In the genomic region with DNA sequence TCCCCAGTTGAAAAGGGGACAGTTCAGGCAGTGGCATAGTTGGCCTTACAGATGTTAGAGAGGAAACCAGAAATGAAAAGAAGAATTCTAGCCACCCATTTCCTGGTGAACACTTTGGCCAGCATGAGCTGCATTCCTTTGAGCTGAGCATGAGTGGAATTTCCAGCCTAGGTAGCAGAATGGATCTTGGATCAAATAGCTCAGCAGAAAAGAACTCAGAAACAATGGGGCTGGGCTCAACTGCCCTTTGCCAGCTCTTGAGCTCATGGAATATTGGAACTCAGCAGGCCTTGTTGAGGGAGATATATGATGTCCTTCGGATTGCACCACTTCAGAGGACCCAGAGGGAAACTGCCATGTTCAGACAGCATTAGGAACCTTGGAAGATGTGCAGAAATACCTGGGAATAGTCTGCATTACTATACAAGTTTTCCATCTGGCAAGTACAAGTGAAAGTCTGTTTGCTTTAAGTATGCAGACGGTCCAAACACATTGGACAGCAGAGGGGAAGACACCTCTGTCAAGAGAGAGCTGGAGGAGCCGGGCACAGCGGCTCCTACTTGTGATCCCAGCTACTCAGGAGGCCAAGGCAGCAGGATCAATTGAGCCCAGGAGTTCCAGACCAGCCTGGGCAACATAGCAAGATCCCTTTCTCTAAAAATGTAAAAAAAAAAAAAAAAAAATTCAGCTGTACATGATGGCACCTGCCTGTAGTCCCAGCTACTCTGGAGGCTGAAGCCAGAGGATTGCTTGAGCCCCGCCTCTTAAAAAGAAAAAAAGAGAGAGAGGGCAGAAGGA, we compare ENCODE assay signal across 11 cellular contexts. TPM values are rescaled to one million over a fixed set of nuclear protein-coding genes. Genes with fewer than 3 reads are reported as not detected.
DNase-seq lines count a peak whose midpoint lies in the region; ATAC-seq and TF ChIP-seq lines count a peak whose summit lies in the region.
"Had no signal": no experiment of that assay in that cellular context is flagged by ENCODE, and none has a peak within 500 bp of the region (broad histone marks: within the 10 kb centered on the region; RNA-seq: fewer than 3 reads in every experiment).

No MANE protein-coding gene starts in this region.

- peaks cover 5% of the 10 kb centered on the region for H3K36me3 ChIP-seq in right atrium auricular region
- H3K36me3 ChIP-seq in smooth muscle cell (ENCODE audit: low read depth), result no peaks in the 10 kb centered on the region

- no peak overlapping the region for H2AFZ ChIP-seq in smooth muscle cell (ENCODE audit: low read depth)

- CTCF ChIA-PET in activated B cell treated with CpG ODN at 0.5 μM for 24 hours (lab: Charles Lee), result no interaction called here

- no peaks in the 10 kb centered on the region for H3K9me3 Mint-ChIP-seq in activated B cell treated with CpG ODN at 0.5 μM for 24 hours
- H3K9me3 Mint-ChIP-seq: stimulated activated naive CD8-positive, alpha-beta T cell treated with anti-CD3 and anti-CD28 coated beads, Interleukin-15, Interleukin-2, amounts not matched to agents 100 ng/mL and 50 ng/mL, for 24 hours had no signal

- H3F3A ChIP-seq in smooth muscle cell (ENCODE audit: low read depth), result peaks cover 6% of the 10 kb centered on the region

- H3K4me1 Mint-ChIP-seq in activated B cell treated with CpG ODN at 0.5 μM for 24 hours, result peaks cover 66% of the 10 kb centered on the region

- H3K27me3 Mint-ChIP-seq in activated B cell treated with CpG ODN at 0.5 μM for 24 hours, result no peaks in the 10 kb centered on the region
- H3K27me3 Mint-ChIP-seq: stimulated activated naive CD8-positive, alpha-beta T cell treated with anti-CD3 and anti-CD28 coated beads, Interleukin-15, Interleukin-2, amounts not matched to agents 100 ng/mL and 50 ng/mL, for 24 hours had no signal

- TF ChIP-seq CTCF in activated B cell treated with CpG ODN at 0.5 μM for 24 hours (IDR thresholded peaks at IDR 0.05) (no peak), right atrium auricular region (IDR thresholded peaks at IDR 0.05) (no peak), smooth muscle cell (IDR thresholded peaks at IDR 0.05; ENCODE audit: borderline replicate concordance, insufficient read depth, poor library complexity, severe bottlenecking) (no peak)

- peak overlapping the region; percentile 72 for H3K27ac Mint-ChIP-seq in activated B cell treated with CpG ODN at 0.5 μM for 24 hours
- H3K27ac Mint-ChIP-seq: stimulated activated naive CD8-positive, alpha-beta T cell treated with anti-CD3 and anti-CD28 coated beads, Interleukin-15, Interleukin-2, amounts not matched to agents 100 ng/mL and 50 ng/mL, for 24 hours had no signal

- DNase-seq in HCEC 1CT (peak; percentile 87), activated B cell treated with CpG ODN at 0.5 μM for 24 hours (no peak), right atrium auricular region (ENCODE audit: low spot score) (peak; percentile 65), smooth muscle cell (lab: John Stamatoyannopoulos, UW; ENCODE audit: unreplicated experiment) (no peak), sciatic nerve (ENCODE audit: low spot score) (no peak), NCI-H2227 treated with DMSO at 0.1 percent for 48 hours (lab: John Stamatoyannopoulos, UW) (no peak), putamen (ENCODE audit: low spot score) (no peak), GDM1 (lab: John Stamatoyannopoulos, UW) (no peak)
- DNase-seq: activated CD4-positive, alpha-beta T cell treated with anti-CD3 and anti-CD28 coated beads, Interleukin-2, amount 50 U/mL, for 1 hour; NCI-H1105 treated with DMSO at 0.1 percent for 48 hours had no signal

- peaks cover 0 to 26% of the 10 kb centered on the region in 2 donors for H3K4me1 ChIP-seq in right atrium auricular region
- peaks cover 13% of the 10 kb centered on the region for H3K4me1 ChIP-seq in smooth muscle cell (ENCODE audit: low read depth)

- H3K27me3 ChIP-seq in right atrium auricular region, result no peaks in the 10 kb centered on the region
- no peaks in the 10 kb centered on the region for H3K27me3 ChIP-seq in smooth muscle cell (ENCODE audit: low read depth)

- no peak overlapping the region for H3K9ac ChIP-seq in smooth muscle cell (ENCODE audit: low read depth)

- H3K27ac ChIP-seq in right atrium auricular region (peak overlapping the region; percentile 46 to 64), smooth muscle cell (ENCODE audit: low read depth) (peak overlapping the region; percentile 83)

- intact Hi-C loops in activated B cell treated with CpG ODN at 0.5 μM for 24 hours (cut with micrococcal nuclease), result loop anchor here (5.0 to 10.0 kb wide), 2 partner anchors 48 to 906 kb away; a partner anchor contains a TSS
- intact Hi-C loops in sciatic nerve (cut with DNase I), result no loop called here

- H3K9me3 ChIP-seq in right atrium auricular region (no peaks in the 10 kb centered on the region), smooth muscle cell (replicated peaks; ENCODE audit: low read depth) (no peaks in the 10 kb centered on the region)

- WGBS in smooth muscle cell (ENCODE audit: low lambda C conversion rate), result 91% methylated on average over 5 of the region's 5 CpGs

- no peak overlapping the region for H3K4me3 Mint-ChIP-seq in activated B cell treated with CpG ODN at 0.5 μM for 24 hours
- H3K4me3 Mint-ChIP-seq: stimulated activated naive CD8-positive, alpha-beta T cell treated with anti-CD3 and anti-CD28 coated beads, Interleukin-15, Interleukin-2, amounts not matched to agents 100 ng/mL and 50 ng/mL, for 24 hours had no signal

- ATAC-seq in activated B cell treated with CpG ODN at 0.5 μM for 24 hours (ENCODE audit: low read depth), result no peak
- no peak for ATAC-seq in sciatic nerve

- H3K4me3 ChIP-seq in right atrium auricular region (no peak overlapping the region), smooth muscle cell (no peak overlapping the region)

- H3K79me2 ChIP-seq in smooth muscle cell (ENCODE audit: low read depth), result peaks cover 11% of the 10 kb centered on the region

- POLR2A ChIA-PET in activated B cell treated with CpG ODN at 0.5 μM for 24 hours (lab: Charles Lee), result interaction anchor here (0.6 to 6.8 kb wide), 2 partner anchors 102 to 1156 kb away, joined by 3 to 98 read pairs; no protein-coding TSS in a partner anchor

- H4K20me1 ChIP-seq in smooth muscle cell (ENCODE audit: low read depth), result peaks cover 10% of the 10 kb centered on the region

- peak overlapping the region; percentile 15 for H3K4me2 ChIP-seq in smooth muscle cell

- H3K36me3 Mint-ChIP-seq in activated B cell treated with CpG ODN at 0.5 μM for 24 hours (ENCODE audit: low read depth), result peaks cover 10% of the 10 kb centered on the region

RNA-seq across cellular contexts. Expression of a gene that starts 3.1 kb away (rescaled TPM):
- 227 and 229 TPM in 2 replicates for total RNA-seq in activated B cell treated with CpG ODN at 0.5 μM for 24 hours
- 100 to 1,000 TPM; 108 to 122 TPM for total RNA-seq in right atrium auricular region
- 135 and 139 TPM in 2 replicates for total RNA-seq in smooth muscle cell
- polyA plus RNA-seq in smooth muscle cell, result 70.2 and 84.0 TPM in 2 replicates
- total RNA-seq in sciatic nerve, result 140 TPM

Comparison
In these comparisons a context has a peak if more than half of its experiments do, and no peak if none do; other contexts are left out.
1. DNase-seq: peak in HCEC 1CT (single experiment) and right atrium auricular region (single experiment); none in activated B cell treated with CpG ODN at 0.5 μM for 24 hours (single experiment), smooth muscle cell (single experiment), sciatic nerve (single experiment), NCI-H2227 treated with DMSO at 0.1 percent for 48 hours (single experiment), putamen (single experiment) and GDM1 (single experiment).